16 cellular contexts compared by ENCODE assay signal in the genomic region with DNA sequence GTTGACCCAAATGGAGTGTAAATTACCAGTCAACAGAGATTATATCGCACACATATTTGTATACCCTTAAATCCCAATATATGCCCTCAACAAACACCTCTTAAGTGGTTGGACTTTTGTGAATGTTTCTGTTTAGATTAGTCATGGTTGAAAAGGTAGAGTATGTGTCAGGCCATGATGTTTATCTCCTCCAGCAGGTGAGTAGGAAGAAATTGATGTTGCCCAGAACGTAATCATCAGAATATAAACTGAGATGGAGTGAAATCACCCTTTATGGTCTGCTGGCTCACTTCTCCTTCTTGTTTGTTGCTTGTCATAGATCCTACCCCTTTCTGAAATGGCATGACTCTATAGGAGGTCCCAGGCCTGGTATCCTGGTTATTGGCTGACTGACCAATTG.
DNase-seq lines count a peak whose midpoint lies in the region; ATAC-seq and TF ChIP-seq lines count a peak whose summit lies in the region.
"Had no signal": no experiment of that assay in that cellular context is flagged by ENCODE, and none has a peak within 500 bp of the region (broad histone marks: within the 10 kb centered on the region; RNA-seq: fewer than 3 reads in every experiment).

No MANE protein-coding gene starts in this region.

- H4K20me1 ChIP-seq in mammary epithelial cell (ENCODE audit: insufficient read depth, low read length) = no peaks in the 10 kb centered on the region
- H4K20me1 ChIP-seq: BLaER1 treated with 17β-estradiol and CSF1 and Interleukin-3, amounts not matched to agents 10 nM and 100 nM had no signal

- no TSS peak for BruUV-seq in mammary epithelial cell (replicated peaks; lab: Mats Ljungman, UMichigan)

- H3K27ac ChIP-seq in mammary epithelial cell (ENCODE audit: insufficient read depth, low read depth, low read length) = no peak overlapping the region
- H3K27ac ChIP-seq in breast epithelium = no peak overlapping the region
- H3K27ac ChIP-seq in epithelial cell of prostate = no peak overlapping the region
- H3K27ac ChIP-seq: BLaER1 treated with 17β-estradiol and CSF1 and Interleukin-3, amounts not matched to agents 10 nM and 100 nM had no signal

- no peak for TF ChIP-seq CTCF in mammary epithelial cell (conservative IDR thresholded peaks at IDR 0.05 in 1 of 2, IDR thresholded peaks at IDR 0.05 in 1 of 2; ENCODE audit: extremely low read depth in 1 of 2, insufficient read depth in 1 of 2, low read depth in 1 of 2, low read length in 2 of 2)
- no peak for TF ChIP-seq CTCF in breast epithelium (IDR thresholded peaks at IDR 0.05)
- no peak for TF ChIP-seq CTCF in chondrocyte (IDR thresholded peaks at IDR 0.05)

- no peak overlapping the region for H3K27ac Mint-ChIP-seq in activated T-helper 17 cell treated with anti-CD3 and anti-CD28 coated beads, Interleukin-2, amount 50 U/mL, for 72 hours
- no peak overlapping the region for H3K27ac Mint-ChIP-seq in chondrocyte (ENCODE audit: unreplicated experiment)
- H3K27ac Mint-ChIP-seq: CD4-positive, CD25-positive, alpha-beta regulatory T cell had no signal

- H3K27me3 Mint-ChIP-seq in activated T-helper 17 cell treated with anti-CD3 and anti-CD28 coated beads, Interleukin-2, amount 50 U/mL, for 72 hours = no peaks in the 10 kb centered on the region
- H3K27me3 Mint-ChIP-seq in chondrocyte (ENCODE audit: low read depth) = no peaks in the 10 kb centered on the region

- H2AFZ ChIP-seq in mammary epithelial cell (ENCODE audit: low read depth, low read length) = no peak overlapping the region

- H3K9me3 ChIP-seq in mammary epithelial cell (replicated peaks; ENCODE audit: insufficient read depth, low read length) (no peaks in the 10 kb centered on the region), breast epithelium (no peaks in the 10 kb centered on the region)
- H3K9me3 ChIP-seq: BLaER1 treated with 17β-estradiol and CSF1 and Interleukin-3, amounts not matched to agents 10 nM and 100 nM; HAP-1 had no signal

- no peak for TF ChIP-seq POLR2A in breast epithelium (IDR thresholded peaks at IDR 0.05)

- no peak overlapping the region for H3K4me2 ChIP-seq in mammary epithelial cell (ENCODE audit: insufficient read depth, low read depth, low read length)
- H3K4me2 ChIP-seq: BLaER1 treated with 17β-estradiol and CSF1 and Interleukin-3, amounts not matched to agents 10 nM and 100 nM had no signal

- H3K27me3 ChIP-seq in mammary epithelial cell (ENCODE audit: insufficient read depth, low read length) (no peaks in the 10 kb centered on the region), breast epithelium (no peaks in the 10 kb centered on the region)
- H3K27me3 ChIP-seq: BLaER1 treated with 17β-estradiol and CSF1 and Interleukin-3, amounts not matched to agents 10 nM and 100 nM had no signal

- no peaks in the 10 kb centered on the region for H3K9me3 Mint-ChIP-seq in activated T-helper 17 cell treated with anti-CD3 and anti-CD28 coated beads, Interleukin-2, amount 50 U/mL, for 72 hours
- no peaks in the 10 kb centered on the region for H3K9me3 Mint-ChIP-seq in chondrocyte (ENCODE audit: low read depth)
- H3K9me3 Mint-ChIP-seq: CD4-positive, CD25-positive, alpha-beta regulatory T cell had no signal

- CTCF ChIA-PET in mammary epithelial cell (lab: Charles Lee; ENCODE audit: low non-redundant PET) = no interaction called here

- peak; percentile 85 for ATAC-seq in activated T-helper 17 cell treated with anti-CD3 and anti-CD28 coated beads, Interleukin-2, amount 50 U/mL, for 72 hours (replicated peaks)
- no peak for ATAC-seq in HG03135 (IDR thresholded peaks at IDR 0.05; ENCODE audit: unreplicated experiment)

- intact Hi-C loops in mammary epithelial cell (cut with micrococcal nuclease) (loop anchor here (5.0 kb wide), 2 partner anchors 137 to 802 kb away; no protein-coding TSS in a partner anchor), breast epithelium (cut with DNase I; ENCODE audit: low total_unique reads) (no loop called here)

- 100% methylated on average over 2 of the region's 2 CpGs for WGBS in mammary epithelial cell (ENCODE audit: low coverage, missing lambda C conversion rate)

- H3K4me3 Mint-ChIP-seq in activated T-helper 17 cell treated with anti-CD3 and anti-CD28 coated beads, Interleukin-2, amount 50 U/mL, for 72 hours = no peak overlapping the region
- H3K4me3 Mint-ChIP-seq in chondrocyte (ENCODE audit: unreplicated experiment) = no peak overlapping the region
- H3K4me3 Mint-ChIP-seq: CD4-positive, CD25-positive, alpha-beta regulatory T cell had no signal

- no peak overlapping the region for H3K9ac ChIP-seq in mammary epithelial cell (ENCODE audit: insufficient read depth, low read length)
- H3K9ac ChIP-seq: BLaER1 treated with 17β-estradiol and CSF1 and Interleukin-3, amounts not matched to agents 10 nM and 100 nM had no signal

- H3K4me1 ChIP-seq in mammary epithelial cell (ENCODE audit: insufficient read depth, low read length) (no peaks in the 10 kb centered on the region), breast epithelium (no peaks in the 10 kb centered on the region)
- H3K4me1 ChIP-seq: BLaER1 treated with 17β-estradiol and CSF1 and Interleukin-3, amounts not matched to agents 10 nM and 100 nM; HAP-1 had no signal

- DNase-seq in mammary epithelial cell (peak; percentile 23), breast epithelium (ENCODE audit: low spot score in 2 of 2) (no peak), epithelial cell of prostate (ENCODE audit: low read depth, low spot score) (peak; percentile 31), NCI-H82 (lab: John Stamatoyannopoulos, UW) (no peak), chondrocyte (ENCODE audit: low spot score) (no peak)
- DNase-seq: ACHN; Calu3; CD4-positive, CD25-positive, alpha-beta regulatory T cell; DMS 273 treated with DMSO at 0.1 percent for 48 hours; DMS79 treated with DMSO at 0.1 percent for 48 hours; EL; GOT3 had no signal

- no peaks in the 10 kb centered on the region for H3K4me1 Mint-ChIP-seq in activated T-helper 17 cell treated with anti-CD3 and anti-CD28 coated beads, Interleukin-2, amount 50 U/mL, for 72 hours
- H3K4me1 Mint-ChIP-seq in chondrocyte (ENCODE audit: low read depth) = peaks cover 3% of the 10 kb centered on the region

- H3K4me3 ChIP-seq in mammary epithelial cell (replicated peaks in 1 of 3; ENCODE audit: insufficient read depth in 1 of 3, low read depth in 2 of 3, low read length in 3 of 3) (no peak overlapping the region), breast epithelium (no peak overlapping the region)
- H3K4me3 ChIP-seq: BLaER1 treated with 17β-estradiol and CSF1 and Interleukin-3, amounts not matched to agents 10 nM and 100 nM; HAP-1 had no signal

- dilution Hi-C loops in mammary epithelial cell (cut with HindIII; ENCODE audit: low sequenced_read_pairs) = loop anchor here (5.0 to 25.0 kb wide), 2 partner anchors 487 to 682 kb away; no protein-coding TSS in a partner anchor

- no peaks in the 10 kb centered on the region for H3K36me3 Mint-ChIP-seq in activated T-helper 17 cell treated with anti-CD3 and anti-CD28 coated beads, Interleukin-2, amount 50 U/mL, for 72 hours (ENCODE audit: low read depth)
- H3K36me3 Mint-ChIP-seq in chondrocyte (ENCODE audit: low read depth) = no peaks in the 10 kb centered on the region
- H3K36me3 Mint-ChIP-seq: CD4-positive, CD25-positive, alpha-beta regulatory T cell had no signal

- in situ Hi-C loops in mammary epithelial cell (cut with MboI; ENCODE audit: low sequenced_read_pairs in 2 of 2) = loop anchor here (5.0 to 25.0 kb wide), 2 partner anchors 118 to 332 kb away; no protein-coding TSS in a partner anchor

- H3K36me3 ChIP-seq in mammary epithelial cell (ENCODE audit: insufficient read depth, low read length) = no peaks in the 10 kb centered on the region
- no peaks in the 10 kb centered on the region for H3K36me3 ChIP-seq in breast epithelium
- H3K36me3 ChIP-seq: BLaER1 treated with 17β-estradiol and CSF1 and Interleukin-3, amounts not matched to agents 10 nM and 100 nM; HAP-1 had no signal

- H3K79me2 ChIP-seq in mammary epithelial cell (ENCODE audit: insufficient read depth, low read length) = no peaks in the 10 kb centered on the region

Comparison
In these comparisons a context has a peak if more than half of its experiments do, and no peak if none do; other contexts are left out.
1. DNase-seq: peak in mammary epithelial cell (single experiment) and epithelial cell of prostate (single experiment); none in breast epithelium (0 of 2), NCI-H82 (single experiment) and chondrocyte (single experiment).